Comparison of ENCODE assay signal across 21 cellular contexts in the genomic region with DNA sequence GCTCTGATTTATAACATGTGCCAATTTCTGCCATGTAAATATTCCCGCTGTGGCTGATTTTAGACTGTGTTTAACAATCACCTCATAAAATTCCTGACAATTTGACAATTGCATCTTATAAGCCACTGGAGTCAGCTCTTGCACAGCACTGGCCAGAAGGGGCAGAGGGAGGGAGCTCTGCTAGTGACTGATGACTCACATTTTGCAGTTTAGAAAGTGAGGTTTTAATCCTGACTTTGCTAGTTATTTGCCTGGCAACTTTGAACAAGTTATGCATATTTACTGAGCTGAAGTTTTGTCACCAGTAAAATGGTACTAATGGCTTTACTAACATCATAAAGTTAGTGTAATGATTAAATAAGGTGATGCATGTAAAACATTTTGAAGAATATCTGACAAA.
A peak's percentile ranks its signal among the peaks of the same experiment; 100 is the strongest.
DNase-seq lines count a peak whose midpoint lies in the region; TF ChIP-seq lines count a peak whose summit lies in the region.
"Had no signal": no experiment of that assay in that cellular context is flagged by ENCODE, and none has a peak within 500 bp of the region (broad histone marks: within the 10 kb centered on the region; RNA-seq: fewer than 3 reads in every experiment).

No MANE protein-coding gene starts in this region.

- no peaks in the 10 kb centered on the region for H3K4me1 ChIP-seq in mammary epithelial cell (ENCODE audit: insufficient read depth, low read length)
- no peaks in the 10 kb centered on the region for H3K4me1 ChIP-seq in mesendoderm (ENCODE audit: control insufficient read depth, low read depth, low read length)
- H3K4me1 ChIP-seq: right atrium auricular region, stomach, vagina had no signal

- intact Hi-C loops in mammary epithelial cell (cut with micrococcal nuclease), result no loop called here

- H3K9ac ChIP-seq in mammary epithelial cell (ENCODE audit: insufficient read depth, low read length) (no peak overlapping the region), mesendoderm (ENCODE audit: low read length) (no peak overlapping the region)

- H3K18ac ChIP-seq in mesendoderm (ENCODE audit: low read length), result no peak overlapping the region

- no peak overlapping the region for H2BK120ac ChIP-seq in mesendoderm (ENCODE audit: low read depth, low read length)

- DNase-seq in NCI-H748 (lab: John Stamatoyannopoulos, UW; ENCODE audit: unreplicated experiment), result peak; percentile 46
- no peak for DNase-seq in NCI-H748 treated with DMSO at 0.1 percent for 48 hours (lab: John Stamatoyannopoulos, UW)
- peak; percentile 79 for DNase-seq in NCI-H146 (lab: John Stamatoyannopoulos, UW)
- peak; percentile 34 for DNase-seq in mammary epithelial cell
- peak; percentile 11 for DNase-seq in mesendoderm
- DNase-seq in NCI-H1930 (lab: John Stamatoyannopoulos, UW), result no peak
- no peak for DNase-seq in chondrocyte (ENCODE audit: low spot score)
- no peak for DNase-seq in mucosa of gallbladder (ENCODE audit: low spot score)
- DNase-seq: CD4-positive, alpha-beta memory T cell; cerebellar nuclear complex; GOT3; immature natural killer cell; Kasumi-1; NCI-H1694 treated with DMSO at 0.1 percent for 48 hours; NCI-H774; stomach had no signal

- no peaks in the 10 kb centered on the region for H4K20me1 ChIP-seq in mammary epithelial cell (ENCODE audit: insufficient read depth, low read length)

- H3K4me1 Mint-ChIP-seq in chondrocyte (ENCODE audit: low read depth), result no peaks in the 10 kb centered on the region
- H3K4me1 Mint-ChIP-seq: activated T-helper 17 cell treated with anti-CD3 and anti-CD28 coated beads, Interleukin-2, amount 50 U/mL, for 72 hours; CD4-positive, alpha-beta memory T cell; immature natural killer cell; neural crest cell had no signal

- CTCF ChIA-PET in mammary epithelial cell (lab: Charles Lee; ENCODE audit: low non-redundant PET), result no interaction called here

- no peak overlapping the region for H3K27ac ChIP-seq in mammary epithelial cell (ENCODE audit: insufficient read depth, low read depth, low read length)
- H3K27ac ChIP-seq in mesendoderm (ENCODE audit: low read depth, low read length), result no peak overlapping the region
- H3K27ac ChIP-seq: right atrium auricular region, stomach, vagina had no signal

- H3K4me2 ChIP-seq in mammary epithelial cell (ENCODE audit: insufficient read depth, low read depth, low read length) (no peak overlapping the region), mesendoderm (ENCODE audit: low read length) (no peak overlapping the region)

- no peak overlapping the region for H2BK15ac ChIP-seq in mesendoderm (replicated peaks; ENCODE audit: low read depth)

- H3K9me3 Mint-ChIP-seq in chondrocyte (ENCODE audit: low read depth), result no peaks in the 10 kb centered on the region
- H3K9me3 Mint-ChIP-seq: neural crest cell had no signal

- H3K4me3 ChIP-seq in mammary epithelial cell (replicated peaks in 1 of 3; ENCODE audit: insufficient read depth in 1 of 3, low read depth in 2 of 3, low read length in 3 of 3), result no peak overlapping the region
- H3K4me3 ChIP-seq in mesendoderm (ENCODE audit: low read length), result no peak overlapping the region
- H3K4me3 ChIP-seq: GM12878, right atrium auricular region, stomach, vagina had no signal

- H3K27ac Mint-ChIP-seq in chondrocyte (ENCODE audit: unreplicated experiment), result no peak overlapping the region
- H3K27ac Mint-ChIP-seq: activated T-helper 17 cell treated with anti-CD3 and anti-CD28 coated beads, Interleukin-2, amount 50 U/mL, for 72 hours; CD4-positive, alpha-beta memory T cell; immature natural killer cell had no signal

- no peak overlapping the region for H3K56ac ChIP-seq in mesendoderm (ENCODE audit: low read length)

- H4K5ac ChIP-seq in mesendoderm (ENCODE audit: low read length), result no peak overlapping the region

- no peak overlapping the region for H3K4ac ChIP-seq in mesendoderm (ENCODE audit: low read depth, low read length)

- no peak overlapping the region for H2BK5ac ChIP-seq in mesendoderm (ENCODE audit: low read length)

- no peak overlapping the region for H3K23ac ChIP-seq in mesendoderm (ENCODE audit: low read length)

- no peak overlapping the region for H4K8ac ChIP-seq in mesendoderm (ENCODE audit: low read depth, low read length)

- no peak overlapping the region for H2AFZ ChIP-seq in mammary epithelial cell (ENCODE audit: low read depth, low read length)

- no peak overlapping the region for H3K4me3 Mint-ChIP-seq in chondrocyte (ENCODE audit: unreplicated experiment)
- H3K4me3 Mint-ChIP-seq: activated T-helper 17 cell treated with anti-CD3 and anti-CD28 coated beads, Interleukin-2, amount 50 U/mL, for 72 hours; CD4-positive, alpha-beta memory T cell; immature natural killer cell; neural crest cell had no signal

- no peaks in the 10 kb centered on the region for H3K36me3 ChIP-seq in mammary epithelial cell (ENCODE audit: insufficient read depth, low read length)
- no peaks in the 10 kb centered on the region for H3K36me3 ChIP-seq in mesendoderm (ENCODE audit: control insufficient read depth, insufficient read depth, low read length)
- H3K36me3 ChIP-seq: right atrium auricular region, stomach, vagina had no signal

- no peaks in the 10 kb centered on the region for H3K9me3 ChIP-seq in mammary epithelial cell (replicated peaks; ENCODE audit: insufficient read depth, low read length)
- H3K9me3 ChIP-seq: right atrium auricular region, stomach, vagina had no signal

- H2AK5ac ChIP-seq in mesendoderm (ENCODE audit: low read length), result no peak overlapping the region

- no TSS peak for BruUV-seq in mammary epithelial cell (replicated peaks; lab: Mats Ljungman, UMichigan)

- peak in 1 of 2 donors; percentile 36 for TF ChIP-seq CTCF in mammary epithelial cell (conservative IDR thresholded peaks at IDR 0.05 in 1 of 2, IDR thresholded peaks at IDR 0.05 in 1 of 2; ENCODE audit: extremely low read depth in 1 of 2, insufficient read depth in 1 of 2, low read depth in 1 of 2, low read length in 2 of 2)
- no peak for TF ChIP-seq CTCF in chondrocyte (IDR thresholded peaks at IDR 0.05)

- H3K27me3 ChIP-seq in mammary epithelial cell (ENCODE audit: insufficient read depth, low read length), result no peaks in the 10 kb centered on the region
- H3K27me3 ChIP-seq in mesendoderm (ENCODE audit: insufficient read depth, low read length, poor library complexity), result no peaks in the 10 kb centered on the region
- H3K27me3 ChIP-seq: right atrium auricular region, stomach, vagina had no signal

- H3K79me2 ChIP-seq in mammary epithelial cell (ENCODE audit: insufficient read depth, low read length), result no peaks in the 10 kb centered on the region
- no peaks in the 10 kb centered on the region for H3K79me2 ChIP-seq in mesendoderm (ENCODE audit: control insufficient read depth, insufficient read depth, low read length)

- in situ Hi-C loops in mammary epithelial cell (cut with MboI; ENCODE audit: low sequenced_read_pairs in 2 of 2), result no loop called here

- peaks cover 5% of the 10 kb centered on the region for H3K27me3 Mint-ChIP-seq in chondrocyte (ENCODE audit: low read depth)
- H3K27me3 Mint-ChIP-seq: activated T-helper 17 cell treated with anti-CD3 and anti-CD28 coated beads, Interleukin-2, amount 50 U/mL, for 72 hours; CD4-positive, alpha-beta memory T cell had no signal

- dilution Hi-C loops in mammary epithelial cell (cut with HindIII; ENCODE audit: low sequenced_read_pairs), result no loop called here

- no peaks in the 10 kb centered on the region for H3K36me3 Mint-ChIP-seq in chondrocyte (ENCODE audit: low read depth)
- H3K36me3 Mint-ChIP-seq: CD4-positive, alpha-beta memory T cell; immature natural killer cell had no signal

- no peaks in the 10 kb centered on the region for H3K79me1 ChIP-seq in mesendoderm (ENCODE audit: low read length)

- 80% methylated on average over 1 of the region's 1 CpG for WGBS in mammary epithelial cell (ENCODE audit: low coverage, missing lambda C conversion rate)
- no CpG with 5 or more reads among the region's 1 CpG for WGBS in mesendoderm (ENCODE audit: extremely low coverage, insufficient coverage, low lambda C conversion rate)

Comparison
In these comparisons a context has a peak if more than half of its experiments do, and no peak if none do; other contexts are left out.
1. DNase-seq: peak in NCI-H748 (single experiment), NCI-H146 (single experiment), mammary epithelial cell (single experiment) and mesendoderm (single experiment); none in NCI-H748 treated with DMSO at 0.1 percent for 48 hours (single experiment), NCI-H1930 (0 of 2), chondrocyte (single experiment) and mucosa of gallbladder (single experiment).